14 cellular contexts compared by ENCODE assay signal in the genomic region with DNA sequence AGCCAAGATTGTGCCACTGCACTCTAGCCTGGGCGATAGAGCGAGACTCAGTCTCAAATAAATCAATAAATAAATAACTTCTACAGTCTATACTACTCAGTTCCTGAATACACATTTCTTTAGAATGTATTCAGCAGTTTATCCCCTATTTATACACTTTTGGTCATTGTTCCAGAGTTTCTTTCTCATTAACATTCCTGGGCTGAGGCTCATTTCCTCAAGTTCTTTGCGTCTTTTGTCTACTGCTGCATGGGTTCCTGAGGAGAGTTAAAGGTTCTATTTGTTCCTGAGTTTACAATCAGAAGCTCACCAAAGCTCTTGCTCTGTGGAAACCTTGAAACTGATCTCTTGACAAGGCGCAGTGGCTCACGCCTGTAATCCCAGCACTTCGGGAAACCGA. TPM values are rescaled to one million over a fixed set of nuclear protein-coding genes. Genes with fewer than 3 reads are reported as not detected.
DNase-seq lines count a peak whose midpoint lies in the region; ATAC-seq, FAIRE-seq and TF ChIP-seq lines count a peak whose summit lies in the region.
"Had no signal": no experiment of that assay in that cellular context is flagged by ENCODE, and none has a peak within 500 bp of the region (broad histone marks: within the 10 kb centered on the region; RNA-seq: fewer than 3 reads in every experiment).

No MANE protein-coding gene starts in this region.

- peak overlapping the region; percentile 97 for H2BK120ac ChIP-seq in IMR-90 (ENCODE audit: low read depth, low read length)

- peak overlapping the region; percentile 77 for H4K91ac ChIP-seq in IMR-90 (ENCODE audit: insufficient read depth, low read depth, low read length)

- POLR2A ChIA-PET in IMR-90 (lab: Charles Lee; ENCODE audit: unreplicated experiment), result no interaction called here

- H2AK9ac ChIP-seq in IMR-90 (replicated peaks; ENCODE audit: low read depth, low read length, poor library complexity), result peak overlapping the region; percentile 61

- peak overlapping the region; percentile 93 for H3K14ac ChIP-seq in IMR-90 (replicated peaks; ENCODE audit: low read depth, low read length)

- intact Hi-C loops in IMR-90 (cut with micrococcal nuclease) (no loop called here), aorta (cut with DNase I) (no loop called here)

- TF ChIP-seq CTCF in AG10803 (conservative IDR thresholded peaks at IDR 0.05; ENCODE audit: low read length) (no peak), IMR-90 (conservative IDR thresholded peaks at IDR 0.05; ENCODE audit: low read depth, low read length) (no peak), cardiac fibroblast (IDR thresholded peaks at IDR 0.05; ENCODE audit: low read depth, low read length) (no peak), kidney epithelial cell (IDR thresholded peaks at IDR 0.05; ENCODE audit: insufficient read depth, low read length, poor library complexity, severe bottlenecking) (no peak)

- WGBS in IMR-90 (ENCODE audit: extremely low coverage in 2 of 2, insufficient read length in 1 of 2), 2 experiments, result 0% methylated on average over 2 of the region's 7 CpGs; no CpG with 5 or more reads in 1 of the 2 experiments
- WGBS in aorta, 2 donors, result 67 to 83% methylated on average over 7 of the region's 7 CpGs

- H3K9me3 ChIP-seq in IMR-90 (ENCODE audit: control insufficient read depth, insufficient read depth, low read length) (no peaks in the 10 kb centered on the region), aorta (ENCODE audit: control insufficient read depth, low read length) (no peaks in the 10 kb centered on the region)

- no peak for FAIRE-seq in frontal cortex (lab: Jason Lieb, UNC)
- FAIRE-seq: kidney had no signal

- H3K56ac ChIP-seq in IMR-90 (ENCODE audit: extremely low read depth, insufficient read depth, low read length), result peak overlapping the region; percentile 47; the same call in 1 of the 2 replicates

- peak overlapping the region; percentile 96 for H2BK5ac ChIP-seq in IMR-90 (ENCODE audit: low read depth, low read length, poor library complexity, severe bottlenecking)

- H3K4me2 ChIP-seq in IMR-90 (ENCODE audit: low read depth, low read length), result peak overlapping the region; percentile 12; the same call in 1 of the 2 replicates

- DNase-seq in AG10803 (ENCODE audit: low read depth) (peak; percentile 80), IMR-90 (peak; percentile 88), cardiac fibroblast (ENCODE audit: low read depth in 2 of 2) (peak; percentile 71 to 86), kidney epithelial cell (ENCODE audit: low read depth) (peak; percentile 43), aorta (no peak), frontal cortex (ENCODE audit: low spot score in 2 of 2) (no peak)
- no peak for DNase-seq in activated effector memory CD4-positive, alpha-beta T cell treated with Interleukin-2 at 50 U/mL for 16 hours
- DNase-seq: activated CD8-positive, alpha-beta T cell treated with anti-CD3 and anti-CD28 coated beads, Interleukin-2, amount 10 ng/mL, durations not matched to agents 7 days and 5 days; head of caudate nucleus; kidney; NCI-H69; occipital lobe; stimulated activated CD4-positive, alpha-beta T cell treated with anti-CD3 and anti-CD28 coated beads, Interleukin-2, amount 100 ng/mL, for 24 hours had no signal

- ATAC-seq in IMR-90 (ENCODE audit: low read depth), result peak; percentile 57
- ATAC-seq in aorta (ENCODE audit: low FRiP score), result no peak
- no peak for ATAC-seq in HG03025 (IDR thresholded peaks at IDR 0.05; ENCODE audit: low FRiP score, unreplicated experiment)
- ATAC-seq: activated CD8-positive, alpha-beta T cell treated with anti-CD3 and anti-CD28 coated beads, Interleukin-2, amount 10 ng/mL, durations not matched to agents 7 days and 5 days had no signal

- H3K27me3 ChIP-seq in IMR-90 (ENCODE audit: control insufficient read depth, insufficient read depth, low read length) (no peaks in the 10 kb centered on the region), kidney epithelial cell (ENCODE audit: control insufficient read depth, insufficient read depth, low read length) (no peaks in the 10 kb centered on the region), aorta (ENCODE audit: control insufficient read depth in 1 of 2, insufficient read depth in 2 of 2, low read length in 1 of 2) (no peaks in the 10 kb centered on the region)

- H4K5ac ChIP-seq in IMR-90 (ENCODE audit: low read depth, low read length), result peak overlapping the region; percentile 89

- H3K23ac ChIP-seq in IMR-90 (ENCODE audit: low read depth, low read length), result peak overlapping the region; percentile 82; the same call in 1 of the 2 replicates

- H3K9me1 ChIP-seq in IMR-90 (ENCODE audit: insufficient read depth, low read length), result peaks cover 7% of the 10 kb centered on the region

- H3K4me1 ChIP-seq in IMR-90 (ENCODE audit: control insufficient read depth, insufficient read depth, low read length) (peaks cover 16% of the 10 kb centered on the region), aorta (ENCODE audit: control insufficient read depth in 1 of 2, insufficient read depth in 2 of 2, low read length in 2 of 2) (no peaks in the 10 kb centered on the region)

- H4K20me1 ChIP-seq in IMR-90 (ENCODE audit: insufficient read depth, low read length), result no peaks in the 10 kb centered on the region

- H2BK15ac ChIP-seq in IMR-90 (ENCODE audit: low read depth, low read length), result peak overlapping the region; percentile 63; the same call in 2 of the 3 replicates

- peak overlapping the region; percentile 96 for H2BK20ac ChIP-seq in IMR-90 (ENCODE audit: low read depth, low read length)

- H3K79me1 ChIP-seq in IMR-90 (ENCODE audit: low read depth in 1 of 2, low read length in 2 of 2), result peaks cover 0 to 20% of the 10 kb centered on the region in 2 experiments; a peak in 2 of 4 replicates

- CTCF ChIA-PET in IMR-90 (lab: Yijun Ruan, JAX), result no interaction called here

- peak overlapping the region in 1 of 2 experiments; percentile 94; a peak in 2 of 4 replicates for H4K8ac ChIP-seq in IMR-90 (ENCODE audit: low read depth in 2 of 2, low read length in 2 of 2)

- TF ChIP-seq RAD21 in IMR-90 (IDR thresholded peaks at IDR 0.05; ENCODE audit: low read length), result no peak

- H3K36me3 ChIP-seq in IMR-90 (ENCODE audit: control insufficient read depth, insufficient read depth, low read length) (no peaks in the 10 kb centered on the region), kidney epithelial cell (ENCODE audit: control insufficient read depth, insufficient read depth, low read length) (no peaks in the 10 kb centered on the region), aorta (ENCODE audit: control insufficient read depth in 1 of 2, insufficient read depth in 2 of 2, low read length in 1 of 2) (no peaks in the 10 kb centered on the region)

- H2AK5ac ChIP-seq in IMR-90 (ENCODE audit: low read depth, low read length), result peak overlapping the region; percentile 99

- in situ Hi-C loops in IMR-90 (cut with MboI; ENCODE audit: low sequenced_read_pairs), result no loop called here

- H3K27ac ChIP-seq in IMR-90 (ENCODE audit: insufficient read depth, low read length) (peak overlapping the region; percentile 60), aorta (ENCODE audit: low read depth in 1 of 2, low read length in 2 of 2) (no peak overlapping the region)

- dilution Hi-C loops in IMR-90 (cut with HindIII; ENCODE audit: low sequenced_read_pairs, unreplicated experiment), result no loop called here

- TF ChIP-seq POLR2A in IMR-90 (IDR thresholded peaks at IDR 0.05; ENCODE audit: low read depth, low read length), result no peak

- no peak overlapping the region for H3K9ac ChIP-seq in IMR-90 (ENCODE audit: low read depth, low read length)

- peak overlapping the region; percentile 89 for H3K18ac ChIP-seq in IMR-90 (ENCODE audit: low read depth, low read length)

- H2AFZ ChIP-seq in IMR-90 (replicated peaks; ENCODE audit: low read length, poor library complexity), result peak overlapping the region; percentile 49

- H3K4me3 ChIP-seq in AG10803 (ENCODE audit: low read length) (no peak overlapping the region), IMR-90 (ENCODE audit: insufficient read depth, low read depth, low read length) (no peak overlapping the region), cardiac fibroblast (replicated peaks in 1 of 2; ENCODE audit: low read depth in 2 of 2, low read length in 2 of 2) (no peak overlapping the region), kidney epithelial cell (ENCODE audit: low read depth, low read length) (no peak overlapping the region), aorta (ENCODE audit: low read length in 2 of 2) (no peak overlapping the region)

- H3K4ac ChIP-seq in IMR-90 (ENCODE audit: low read depth, low read length), result peak overlapping the region; percentile 96

- BruUV-seq in IMR-90 (replicated peaks; lab: Mats Ljungman, UMichigan), result no TSS peak

TF ChIP-seq in IMR-90, 13 proteins besides CTCF, POLR2A, EP300 and RAD21 (continues in another document):
- no peak for TF ChIP-seq SMC3 (IDR thresholded peaks at IDR 0.05; ENCODE audit: low read depth, low read length)
- TF ChIP-seq FOS (IDR thresholded peaks at IDR 0.05; ENCODE audit: low read depth, low read length), result no peak
- no peak for TF ChIP-seq MAZ (IDR thresholded peaks at IDR 0.05; ENCODE audit: borderline replicate concordance, low read depth, low read length)
- no peak for TF ChIP-seq MXI1 (IDR thresholded peaks at IDR 0.05; ENCODE audit: borderline replicate concordance, low read depth, low read length)
- no peak for TF ChIP-seq MAFK (IDR thresholded peaks at IDR 0.05; ENCODE audit: low read depth, low read length)
- TF ChIP-seq CHD1 (IDR thresholded peaks at IDR 0.05; ENCODE audit: low read depth, low read length), result no peak
- TF ChIP-seq RCOR1 (IDR thresholded peaks at IDR 0.05; ENCODE audit: insufficient replicate concordance, low read length), result no peak
- no peak for TF ChIP-seq CEBPB (IDR thresholded peaks at IDR 0.05; ENCODE audit: low read depth, low read length)
- TF ChIP-seq, protein P1, sequence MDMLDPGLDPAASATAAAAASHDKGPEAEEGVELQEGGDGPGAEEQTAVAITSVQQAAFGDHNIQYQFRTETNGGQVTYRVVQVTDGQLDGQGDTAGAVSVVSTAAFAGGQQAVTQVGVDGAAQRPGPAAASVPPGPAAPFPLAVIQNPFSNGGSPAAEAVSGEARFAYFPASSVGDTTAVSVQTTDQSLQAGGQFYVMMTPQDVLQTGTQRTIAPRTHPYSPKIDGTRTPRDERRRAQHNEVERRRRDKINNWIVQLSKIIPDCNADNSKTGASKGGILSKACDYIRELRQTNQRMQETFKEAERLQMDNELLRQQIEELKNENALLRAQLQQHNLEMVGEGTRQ (IDR thresholded peaks at IDR 0.05; ENCODE audit: low read depth, low read length), result no peak
- TF ChIP-seq BHLHE40 (IDR thresholded peaks at IDR 0.05; ENCODE audit: low read depth, low read length), result no peak
- TF ChIP-seq NFE2L2 (IDR thresholded peaks at IDR 0.05; ENCODE audit: low read depth, low read length), result no peak
- TF ChIP-seq RFX5 (IDR thresholded peaks at IDR 0.05; ENCODE audit: low read depth, low read length), result no peak

RNA-seq across cellular contexts. Expression of a gene that starts 37.7 kb away (rescaled TPM):
- 16.5 and 20.3 TPM in 2 replicates for total RNA-seq in IMR-90 (2012; rRNA removed)
- polyA plus RNA-seq in IMR-90 (2012; rRNA removed), result 11.6 and 11.7 TPM in 2 replicates
- 6.7 and 8.2 TPM in 2 replicates for polyA plus RNA-seq in IMR-90 (2012; cell fraction: cytosol; rRNA removed)
- polyA plus RNA-seq in IMR-90 (2012; cell fraction: nucleus; rRNA removed; ENCODE audit: low replicate concordance), result 13.3 and 28.8 TPM in 2 replicates
- 12.1 and 13.8 TPM in 2 replicates for total RNA-seq in kidney epithelial cell
- 100 to 1,000 TPM in 1 of 2 donors, 10 to 100 TPM in 1; 89.7 to 120 TPM for total RNA-seq in aorta
- 10 to 100 TPM; 10.3 to 46.0 TPM for polyA plus RNA-seq in aorta
- 23.2 TPM for total RNA-seq in frontal cortex
- total RNA-seq: activated CD8-positive, alpha-beta T cell treated with anti-CD3 and anti-CD28 coated beads, Interleukin-2, amount 10 ng/mL, durations not matched to agents 7 days and 5 days had no signal

Comparison
In these comparisons a context has a peak if more than half of its experiments do, and no peak if none do; other contexts are left out.
1. DNase-seq: peak in AG10803 (single experiment), IMR-90 (single experiment), cardiac fibroblast (2 of 2) and kidney epithelial cell (single experiment); none in aorta (0 of 2), frontal cortex (0 of 2) and activated effector memory CD4-positive, alpha-beta T cell treated with Interleukin-2 at 50 U/mL for 16 hours (single experiment).